11 cellular contexts compared by ENCODE assay signal in the genomic region with DNA sequence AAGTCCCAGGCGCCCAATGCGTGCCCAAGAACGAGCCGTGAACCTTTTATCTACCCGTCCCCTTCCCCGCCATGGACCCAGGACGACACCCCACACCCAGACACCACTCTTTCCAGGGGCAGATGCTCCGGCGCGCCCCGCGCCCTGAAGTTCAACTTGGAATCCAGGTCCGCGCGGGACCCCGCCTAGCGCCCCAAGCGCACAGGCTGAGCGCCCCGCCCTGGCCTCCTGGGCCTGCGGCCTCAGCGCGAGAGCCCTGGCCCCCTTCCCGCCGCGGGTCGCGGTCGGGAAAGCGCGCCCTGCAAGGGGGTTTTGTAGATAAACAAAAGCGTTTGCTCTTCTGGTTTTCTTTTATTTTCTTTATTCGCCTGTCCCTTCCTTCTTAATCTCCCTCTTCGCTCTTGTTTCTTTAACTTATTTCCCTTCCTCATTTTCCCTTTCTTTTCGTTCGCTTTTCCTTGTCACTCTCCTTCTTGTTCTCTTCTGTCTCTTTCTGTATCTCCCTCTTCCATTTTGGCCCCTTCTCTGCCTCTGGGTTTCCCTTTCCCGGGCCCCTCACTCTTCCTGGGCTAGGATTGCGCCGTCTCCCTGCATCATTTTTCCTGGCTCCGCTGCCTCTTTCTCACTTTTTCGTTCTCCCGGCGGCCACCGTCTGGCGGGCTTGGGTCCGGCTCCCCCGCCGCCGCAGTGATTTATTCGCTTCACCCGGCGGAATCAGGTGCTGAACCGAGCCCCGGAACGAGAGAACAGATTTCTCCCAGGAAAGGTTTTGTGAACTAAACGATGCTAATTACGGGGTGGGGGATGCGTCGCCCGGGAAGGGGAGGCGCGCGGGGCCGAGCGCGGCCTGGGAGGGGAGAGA. TPM values are rescaled to one million over a fixed set of nuclear protein-coding genes. Genes with fewer than 3 reads are reported as not detected.
A peak's percentile ranks its signal among the peaks of the same experiment; 100 is the strongest.
DNase-seq lines count a peak whose midpoint lies in the region; ATAC-seq, FAIRE-seq and TF ChIP-seq lines count a peak whose summit lies in the region.
"Had no signal": no experiment of that assay in that cellular context is flagged by ENCODE, and none has a peak within 500 bp of the region (broad histone marks: within the 10 kb centered on the region; RNA-seq: fewer than 3 reads in every experiment).

No MANE protein-coding gene starts in this region.

- 3% methylated on average over 59 of the region's 66 CpGs for WGBS in smooth muscle cell (ENCODE audit: low lambda C conversion rate)
- 3% methylated on average over 66 of the region's 66 CpGs for WGBS in prostate gland

- H3K4me1 ChIP-seq in keratinocyte (ENCODE audit: control insufficient read depth, extremely low read depth, insufficient read depth, low read length) (peaks cover 10% of the 10 kb centered on the region), smooth muscle cell (ENCODE audit: low read depth) (peaks cover 16% of the 10 kb centered on the region), prostate gland (replicated peaks) (peaks cover 13% of the 10 kb centered on the region)

- H3K27me3 Mint-ChIP-seq in T-helper 1 cell treated with Interleukin-12 subunit alpha and Interleukin-12 subunit beta and Interleukin-4 antibody, amounts not matched to agents 30 μg/mL and 1 μg/mL, for 36 hours (ENCODE audit: low read depth): peaks cover 98% of the 10 kb centered on the region
- H3K27me3 Mint-ChIP-seq in WTC11 (ENCODE audit: low read depth): peaks cover 100% of the 10 kb centered on the region

- CTCF ChIA-PET in WTC11 (lab: Charles Lee): no interaction called here

- peak overlapping the region; percentile 71 for H3K4me3 Mint-ChIP-seq in T-helper 1 cell treated with Interleukin-12 subunit alpha and Interleukin-12 subunit beta and Interleukin-4 antibody, amounts not matched to agents 30 μg/mL and 1 μg/mL, for 36 hours
- H3K4me3 Mint-ChIP-seq in WTC11: peak overlapping the region; percentile 53

- H3K4me2 ChIP-seq in keratinocyte (ENCODE audit: control insufficient read depth, extremely low read depth, insufficient read depth, low read depth, low read length) (peak overlapping the region; percentile 46), smooth muscle cell (peak overlapping the region; percentile 84)

- H3F3A ChIP-seq in smooth muscle cell (ENCODE audit: low read depth): no peaks in the 10 kb centered on the region

- H2AFZ ChIP-seq in keratinocyte (ENCODE audit: control insufficient read depth, low read length) (no peak overlapping the region), smooth muscle cell (ENCODE audit: low read depth) (no peak overlapping the region)

- H3K9me3 ChIP-seq in keratinocyte (ENCODE audit: control insufficient read depth, low read depth, low read length): no peaks in the 10 kb centered on the region
- no peaks in the 10 kb centered on the region for H3K9me3 ChIP-seq in smooth muscle cell (replicated peaks; ENCODE audit: low read depth)
- no peaks in the 10 kb centered on the region for H3K9me3 ChIP-seq in prostate gland

- H3K36me3 Mint-ChIP-seq in T-helper 1 cell treated with Interleukin-12 subunit alpha and Interleukin-12 subunit beta and Interleukin-4 antibody, amounts not matched to agents 30 μg/mL and 1 μg/mL, for 36 hours (ENCODE audit: low read depth): peaks cover 3% of the 10 kb centered on the region
- no peaks in the 10 kb centered on the region for H3K36me3 Mint-ChIP-seq in WTC11

- intact Hi-C loops in prostate gland (cut with DNase I): no loop called here

- H3K4me3 ChIP-seq in keratinocyte (ENCODE audit: control insufficient read depth in 2 of 3, extremely low read depth in 1 of 3, insufficient read depth in 2 of 3, low read depth in 1 of 3, low read length in 3 of 3): no peak overlapping the region
- peak overlapping the region; percentile 37 for H3K4me3 ChIP-seq in smooth muscle cell
- H3K4me3 ChIP-seq in prostate gland: no peak overlapping the region

- H3K9me1 ChIP-seq in keratinocyte (ENCODE audit: control insufficient read depth, extremely low read depth, insufficient read depth, low read length): no peaks in the 10 kb centered on the region

- no peak for TF ChIP-seq CTCF in WTC11 (IDR thresholded peaks at IDR 0.05)
- TF ChIP-seq CTCF in keratinocyte (optimal IDR thresholded peaks at IDR 0.05 in 1 of 3, IDR thresholded peaks at IDR 0.05 in 1 of 3, conservative IDR thresholded peaks at IDR 0.05 in 1 of 3; ENCODE audit: extremely low read depth in 1 of 3, insufficient read depth in 2 of 3, low read length in 3 of 3): no peak
- TF ChIP-seq CTCF in smooth muscle cell (IDR thresholded peaks at IDR 0.05; ENCODE audit: borderline replicate concordance, insufficient read depth, poor library complexity, severe bottlenecking): no peak
- TF ChIP-seq CTCF in prostate gland (IDR thresholded peaks at IDR 0.05): no peak

- H3K36me3 ChIP-seq in keratinocyte (ENCODE audit: control insufficient read depth in 2 of 2, extremely low read depth in 1 of 2, insufficient read depth in 2 of 2, low read length in 2 of 2) (no peaks in the 10 kb centered on the region), smooth muscle cell (ENCODE audit: low read depth) (no peaks in the 10 kb centered on the region), prostate gland (no peaks in the 10 kb centered on the region)

- H4K20me1 ChIP-seq in keratinocyte (ENCODE audit: control insufficient read depth, extremely low read depth, insufficient read depth, low read length) (peaks cover 3% of the 10 kb centered on the region), smooth muscle cell (ENCODE audit: low read depth) (no peaks in the 10 kb centered on the region)

- FAIRE-seq in keratinocyte (lab: Jason Lieb, UNC): no peak

- H3K79me2 ChIP-seq in keratinocyte (ENCODE audit: control insufficient read depth, insufficient read depth, low read length) (no peaks in the 10 kb centered on the region), smooth muscle cell (ENCODE audit: low read depth) (no peaks in the 10 kb centered on the region)

- DNase-seq in T-helper 1 cell (no peak), WTC11 (ENCODE audit: low spot score) (no peak), keratinocyte (ENCODE audit: low read depth, low spot score) (no peak), smooth muscle cell (lab: John Stamatoyannopoulos, UW; ENCODE audit: unreplicated experiment) (no peak), prostate gland (ENCODE audit: low spot score) (no peak), NCI-H526 treated with DMSO at 0.1 percent for 48 hours (lab: John Stamatoyannopoulos, UW) (no peak), caudate nucleus (lab: John Stamatoyannopoulos, UW) (no peak)

- H3K27me3 ChIP-seq in keratinocyte (ENCODE audit: control insufficient read depth, extremely low read depth, insufficient read depth, low read length) (peaks cover 80% of the 10 kb centered on the region), smooth muscle cell (ENCODE audit: low read depth) (peaks cover 98% of the 10 kb centered on the region), prostate gland (replicated peaks; ENCODE audit: insufficient read depth) (peaks cover 63% of the 10 kb centered on the region)

- H3K9ac ChIP-seq in keratinocyte (ENCODE audit: control insufficient read depth, extremely low read depth, insufficient read depth, low read length): no peak overlapping the region
- H3K9ac ChIP-seq in smooth muscle cell (ENCODE audit: low read depth): no peak overlapping the region

- H3K27ac ChIP-seq in keratinocyte (ENCODE audit: control insufficient read depth, insufficient read depth, low read length): no peak overlapping the region
- H3K27ac ChIP-seq in smooth muscle cell (ENCODE audit: low read depth): no peak overlapping the region
- H3K27ac ChIP-seq in prostate gland: no peak overlapping the region
- no peak overlapping the region for H3K27ac ChIP-seq in caudate nucleus (ENCODE audit: low read depth, low read length)
- H3K27ac ChIP-seq: RWPE1 had no signal

- dilution Hi-C loops in keratinocyte (cut with MboI; ENCODE audit: extremely low pct_ligation_motif_present, low sequenced_read_pairs): no loop called here

- POLR2A ChIA-PET in WTC11 (lab: Charles Lee): no interaction called here

- H3K9me3 Mint-ChIP-seq in T-helper 1 cell treated with Interleukin-12 subunit alpha and Interleukin-12 subunit beta and Interleukin-4 antibody, amounts not matched to agents 30 μg/mL and 1 μg/mL, for 36 hours: no peaks in the 10 kb centered on the region
- H3K9me3 Mint-ChIP-seq in WTC11: no peaks in the 10 kb centered on the region

- no peak overlapping the region for H3K27ac Mint-ChIP-seq in T-helper 1 cell treated with Interleukin-12 subunit alpha and Interleukin-12 subunit beta and Interleukin-4 antibody, amounts not matched to agents 30 μg/mL and 1 μg/mL, for 36 hours
- no peak overlapping the region for H3K27ac Mint-ChIP-seq in WTC11

- peaks cover 15% of the 10 kb centered on the region for H3K4me1 Mint-ChIP-seq in T-helper 1 cell treated with Interleukin-12 subunit alpha and Interleukin-12 subunit beta and Interleukin-4 antibody, amounts not matched to agents 30 μg/mL and 1 μg/mL, for 36 hours (ENCODE audit: low read depth)
- H3K4me1 Mint-ChIP-seq in WTC11: peaks cover 45% of the 10 kb centered on the region

- no peak for TF ChIP-seq POLR2A in prostate gland (IDR thresholded peaks at IDR 0.05)

- peak; percentile 7 for ATAC-seq in WTC11

TF ChIP-seq in WTC11, 78 proteins besides CTCF, POLR2A, EP300 and RAD21:
- TF ChIP-seq JAZF1 (CRISPR knock-in tag; IDR thresholded peaks at IDR 0.05) (no peak), ZNF512 (CRISPR knock-in tag; IDR thresholded peaks at IDR 0.05; ENCODE audit: borderline replicate concordance) (0 out of 2 replicates have a peak, but pooled peaks have one; percentile 56)

RNA-seq across cellular contexts. Expression of gene PAX2, which starts 15.3 kb away (rescaled TPM):
- total RNA-seq in WTC11 (2021) (0.09 to 0.21 TPM in 2 of 3 replicates, not detected in the other), smooth muscle cell (not detected in 2 replicates), prostate gland (under 1 TPM in 1 of 2 donors, not detected in 1; 0.91 TPM)
- polyA plus RNA-seq in keratinocyte (not detected in 3 replicates), smooth muscle cell (not detected in 2 replicates)
- polyA plus RNA-seq in keratinocyte (2011; ENCODE audit: low read depth): not detected
- polyA plus RNA-seq in keratinocyte (2011; cell fraction: cytosol; rRNA removed): not detected in 2 replicates
- not detected in 2 replicates for polyA plus RNA-seq in keratinocyte (2011; cell fraction: nucleus; rRNA removed)
- polyA plus RNA-seq in keratinocyte (2012; ENCODE audit: low replicate concordance): not detected in 2 replicates
- polyA minus RNA-seq in keratinocyte: 0.03 TPM in 1 of 3 replicates, not detected in the others
- polyA minus RNA-seq in keratinocyte (2011; cell fraction: cytosol; rRNA and poly(A)+ RNA removed): not detected
- not detected in 2 replicates for polyA minus RNA-seq in keratinocyte (2011; cell fraction: nucleus; rRNA and poly(A)+ RNA removed)
- total RNA-seq: osteoblast, subcutaneous adipose tissue had no signal
